In the genomic region with DNA sequence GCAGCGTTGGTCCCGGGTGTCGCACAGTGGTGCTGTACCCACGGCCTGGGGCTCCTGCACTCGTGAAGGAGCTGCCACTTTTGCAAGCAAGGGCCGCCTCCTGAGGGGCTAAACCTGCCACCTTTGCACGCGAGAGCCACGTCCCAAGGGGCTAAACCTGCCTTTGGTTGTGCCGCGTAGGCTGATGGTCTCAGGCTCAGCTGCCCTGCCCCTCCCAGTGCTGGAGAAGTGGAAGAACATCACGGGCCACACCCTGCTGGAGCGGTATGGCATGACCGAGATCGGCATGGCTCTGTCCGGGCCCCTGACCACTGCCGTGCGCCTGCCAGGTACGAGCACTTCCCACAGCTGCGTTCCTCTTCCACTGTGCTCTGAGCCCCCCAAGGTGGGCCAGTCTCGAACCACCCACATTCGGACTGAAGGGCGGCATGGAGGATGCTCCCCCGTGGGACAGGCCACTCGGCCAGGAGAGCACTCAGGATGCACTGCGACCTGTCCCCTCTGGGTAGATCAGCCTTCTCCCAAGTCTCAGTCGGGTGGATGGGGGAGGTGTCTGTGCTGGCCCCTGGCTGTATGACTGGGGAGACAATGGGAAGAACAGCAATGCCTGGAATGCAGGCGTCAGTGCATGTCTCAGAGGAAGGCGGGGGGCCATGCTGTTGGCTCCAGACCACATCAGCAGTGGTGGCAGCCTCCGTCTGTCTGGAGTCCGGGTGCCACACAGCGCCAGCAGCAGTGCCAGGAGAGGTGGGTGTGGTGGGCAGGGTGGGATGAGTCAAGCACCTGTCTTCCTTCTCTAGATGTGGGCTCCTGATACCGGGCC, we compare ENCODE assay signal across 8 cellular contexts. TPM values are rescaled to one million over a fixed set of nuclear protein-coding genes. Genes with fewer than 3 reads are reported as not detected.
A peak's percentile ranks its signal among the peaks of the same experiment; 100 is the strongest.
DNase-seq lines count a peak whose midpoint lies in the region; ATAC-seq and TF ChIP-seq lines count a peak whose summit lies in the region.

No MANE protein-coding gene starts in this region.

- peaks cover 62% of the 10 kb centered on the region for H3K4me1 ChIP-seq in DOHH2 (ENCODE audit: control insufficient read depth, low read length)
- H3K4me1 ChIP-seq in OCI-LY1 (ENCODE audit: insufficient read depth, low read length, severe bottlenecking) = peaks cover 61% of the 10 kb centered on the region

- H3K9me2 ChIP-seq in DOHH2 (replicated peaks; ENCODE audit: control insufficient read depth, low read length) (no peaks in the 10 kb centered on the region), OCI-LY1 (ENCODE audit: low read depth, low read length) (no peaks in the 10 kb centered on the region)

- H3F3A ChIP-seq in DOHH2 (ENCODE audit: control insufficient read depth, insufficient read depth) (peaks cover 47% of the 10 kb centered on the region), OCI-LY1 (ENCODE audit: insufficient read depth, low read length) (no peaks in the 10 kb centered on the region)

- H3K4me3 ChIP-seq in DOHH2 (ENCODE audit: low read length) = peak overlapping the region; percentile 69
- peak overlapping the region; percentile 44 for H3K4me3 ChIP-seq in OCI-LY1 (ENCODE audit: low read depth, low read length, poor library complexity, severe bottlenecking)

- H3K27ac Mint-ChIP-seq in central memory CD8-positive, alpha-beta T cell (ENCODE audit: low read depth) = peak overlapping the region; percentile 95
- peak overlapping the region; percentile 83 to 94 for H3K27ac Mint-ChIP-seq in natural killer cell treated with Interleukin-12 subunit alpha and Interleukin-12 subunit beta and Interleukin-15 and Interleukin-18, amount 100 ng/mL, for 72 hours

- no peaks in the 10 kb centered on the region for H3K27me3 Mint-ChIP-seq in central memory CD8-positive, alpha-beta T cell
- H3K27me3 Mint-ChIP-seq in natural killer cell treated with Interleukin-12 subunit alpha and Interleukin-12 subunit beta and Interleukin-15 and Interleukin-18, amount 100 ng/mL, for 72 hours = no peaks in the 10 kb centered on the region

- H3K36me3 ChIP-seq in DOHH2 (ENCODE audit: control insufficient read depth, low read length) (peaks cover 83% of the 10 kb centered on the region), OCI-LY1 (ENCODE audit: insufficient read depth, low read length) (peaks cover 92% of the 10 kb centered on the region)

- DNase-seq in central memory CD8-positive, alpha-beta T cell (ENCODE audit: low spot score in 2 of 2) = no peak
- no peak for DNase-seq in natural killer cell treated with Interleukin-12 subunit alpha and Interleukin-12 subunit beta and Interleukin-15 and Interleukin-18, amount 100 ng/mL, for 72 hours (ENCODE audit: low spot score)
- no peak for DNase-seq in NCI-H446 (lab: John Stamatoyannopoulos, UW)
- no peak for DNase-seq in HuH-7 (ENCODE audit: low spot score)
- no peak for DNase-seq in amygdala (lab: John Stamatoyannopoulos, UW)
- no peak for DNase-seq in NCI-H146 treated with DMSO at 0.1 percent for 48 hours (lab: John Stamatoyannopoulos, UW; ENCODE audit: unreplicated experiment)

- TF ChIP-seq CTCF in DOHH2 (IDR thresholded peaks at IDR 0.05; ENCODE audit: low read depth, low read length, poor library complexity, severe bottlenecking) (no peak), OCI-LY1 (IDR thresholded peaks at IDR 0.05; ENCODE audit: low read length) (no peak)

- H3K27ac ChIP-seq in DOHH2 (ENCODE audit: low read depth, low read length) (peak overlapping the region; percentile 93), OCI-LY1 (ENCODE audit: low read depth, low read length, poor library complexity, severe bottlenecking) (peak overlapping the region; percentile 97)

- peak overlapping the region; percentile 62 for H3K9ac ChIP-seq in OCI-LY1 (ENCODE audit: low read length)

- ATAC-seq in central memory CD8-positive, alpha-beta T cell (replicated peaks; ENCODE audit: extremely low read depth, poor library complexity, severe bottlenecking) = no peak
- no peak for ATAC-seq in natural killer cell treated with Interleukin-12 subunit alpha and Interleukin-12 subunit beta and Interleukin-15 and Interleukin-18, amount 100 ng/mL, for 72 hours

- H3K27me3 ChIP-seq in DOHH2 (ENCODE audit: control insufficient read depth, low read length) (no peaks in the 10 kb centered on the region), OCI-LY1 (ENCODE audit: insufficient read depth, low read length) (no peaks in the 10 kb centered on the region)

- H3K9me3 Mint-ChIP-seq in central memory CD8-positive, alpha-beta T cell = no peaks in the 10 kb centered on the region
- H3K9me3 Mint-ChIP-seq in natural killer cell treated with Interleukin-12 subunit alpha and Interleukin-12 subunit beta and Interleukin-15 and Interleukin-18, amount 100 ng/mL, for 72 hours = no peaks in the 10 kb centered on the region

- no peak overlapping the region for H2AFZ ChIP-seq in OCI-LY1 (ENCODE audit: low read length)

- peaks cover 60% of the 10 kb centered on the region for H3K79me2 ChIP-seq in DOHH2 (ENCODE audit: control insufficient read depth, low read length)
- H3K79me2 ChIP-seq in OCI-LY1 (ENCODE audit: insufficient read depth, low read length) = 0 out of 2 replicates have a peak, but pooled peaks cover 6% of the 10 kb centered on the region

- H3K4me3 Mint-ChIP-seq in central memory CD8-positive, alpha-beta T cell = peak overlapping the region; percentile 74
- peak overlapping the region; percentile 87 for H3K4me3 Mint-ChIP-seq in natural killer cell treated with Interleukin-12 subunit alpha and Interleukin-12 subunit beta and Interleukin-15 and Interleukin-18, amount 100 ng/mL, for 72 hours

- H3K9me3 ChIP-seq in DOHH2 (ENCODE audit: control insufficient read depth, insufficient read depth, low read length) (no peaks in the 10 kb centered on the region), OCI-LY1 (ENCODE audit: low read length) (no peaks in the 10 kb centered on the region)

- peaks cover 24% of the 10 kb centered on the region for H3K36me3 Mint-ChIP-seq in central memory CD8-positive, alpha-beta T cell (ENCODE audit: insufficient read depth)
- peaks cover 8% of the 10 kb centered on the region for H3K36me3 Mint-ChIP-seq in natural killer cell treated with Interleukin-12 subunit alpha and Interleukin-12 subunit beta and Interleukin-15 and Interleukin-18, amount 100 ng/mL, for 72 hours

- H4K20me1 ChIP-seq in DOHH2 (ENCODE audit: control insufficient read depth, insufficient read depth, low read depth, low read length) (no peaks in the 10 kb centered on the region), OCI-LY1 (ENCODE audit: insufficient read depth, low read length) (no peaks in the 10 kb centered on the region)

- peaks cover 29% of the 10 kb centered on the region for H3K4me1 Mint-ChIP-seq in central memory CD8-positive, alpha-beta T cell
- H3K4me1 Mint-ChIP-seq in natural killer cell treated with Interleukin-12 subunit alpha and Interleukin-12 subunit beta and Interleukin-15 and Interleukin-18, amount 100 ng/mL, for 72 hours (ENCODE audit: low read depth in 2 of 2) = peaks cover 20 to 37% of the 10 kb centered on the region in 2 donors

- peak overlapping the region; percentile 78 for H3K4me2 ChIP-seq in DOHH2 (ENCODE audit: low read length)
- peak overlapping the region; percentile 61 for H3K4me2 ChIP-seq in OCI-LY1 (ENCODE audit: low read length)

RNA-seq across cellular contexts. Expression of a gene that starts 20.7 kb away (rescaled TPM):
- total RNA-seq in natural killer cell treated with Interleukin-12 subunit alpha and Interleukin-12 subunit beta and Interleukin-15 and Interleukin-18, amount 100 ng/mL, for 72 hours = 100 to 1,000 TPM in 1 of 2 donors, 10 to 100 TPM in 1; 52.3 to 125 TPM

RNA-seq across cellular contexts. Expression of a gene that starts 57.2 kb away (rescaled TPM):
- not detected for total RNA-seq in natural killer cell treated with Interleukin-12 subunit alpha and Interleukin-12 subunit beta and Interleukin-15 and Interleukin-18, amount 100 ng/mL, for 72 hours
